In the genomic region with DNA sequence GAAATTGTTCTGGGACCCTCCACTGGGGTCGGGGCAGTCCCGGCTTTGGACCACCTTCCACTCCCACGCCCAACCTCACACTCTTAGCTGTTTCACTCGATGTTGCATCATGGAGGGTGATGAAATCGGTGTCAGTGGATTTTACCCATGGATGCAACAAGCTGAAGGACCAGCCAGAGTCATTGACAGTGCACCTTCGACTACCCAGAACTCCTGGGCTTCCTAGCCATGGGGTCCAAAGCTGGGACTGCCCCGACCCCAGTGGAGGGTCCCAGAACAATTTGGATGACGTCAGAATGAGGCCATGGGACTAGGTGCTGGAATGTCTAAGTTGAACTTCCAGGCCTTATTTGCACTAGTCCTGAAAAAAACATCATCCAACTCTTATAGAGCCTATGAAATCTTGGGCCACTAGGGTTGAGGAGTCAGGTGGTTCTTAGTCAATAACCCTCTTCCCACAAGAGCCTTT, we compare ENCODE assay signal across 2 cellular contexts.
TF ChIP-seq lines count a peak whose summit lies in the region.

No MANE protein-coding gene starts in this region.

TF ChIP-seq in IMR-90, 13 proteins besides CTCF, POLR2A, EP300 and RAD21:
- no peak for TF ChIP-seq NFE2L2 (IDR thresholded peaks at IDR 0.05; ENCODE audit: low read depth, low read length)
- TF ChIP-seq CEBPB (IDR thresholded peaks at IDR 0.05; ENCODE audit: low read depth, low read length) = peak; percentile 64
- no peak for TF ChIP-seq MAZ (IDR thresholded peaks at IDR 0.05; ENCODE audit: borderline replicate concordance, low read depth, low read length)
TF ChIP-seq in IMR-90: peak in this region for 1.

TF ChIP-seq in liver, 16 proteins besides CTCF, POLR2A, EP300 and RAD21:
- TF ChIP-seq, protein P1, sequence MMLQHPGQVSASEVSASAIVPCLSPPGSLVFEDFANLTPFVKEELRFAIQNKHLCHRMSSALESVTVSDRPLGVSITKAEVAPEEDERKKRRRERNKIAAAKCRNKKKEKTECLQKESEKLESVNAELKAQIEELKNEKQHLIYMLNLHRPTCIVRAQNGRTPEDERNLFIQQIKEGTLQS (IDR thresholded peaks at IDR 0.05) = peak; percentile 65
- TF ChIP-seq FOXA1 (IDR thresholded peaks at IDR 0.05) = no peak
- no peak for TF ChIP-seq RXRA (IDR thresholded peaks at IDR 0.05)
- TF ChIP-seq GABPA (IDR thresholded peaks at IDR 0.05 in 1 of 2, conservative IDR thresholded peaks at IDR 0.05 in 1 of 2) = no peak
- no peak for TF ChIP-seq FOXA2 (IDR thresholded peaks at IDR 0.05)
- TF ChIP-seq, protein P2, sequence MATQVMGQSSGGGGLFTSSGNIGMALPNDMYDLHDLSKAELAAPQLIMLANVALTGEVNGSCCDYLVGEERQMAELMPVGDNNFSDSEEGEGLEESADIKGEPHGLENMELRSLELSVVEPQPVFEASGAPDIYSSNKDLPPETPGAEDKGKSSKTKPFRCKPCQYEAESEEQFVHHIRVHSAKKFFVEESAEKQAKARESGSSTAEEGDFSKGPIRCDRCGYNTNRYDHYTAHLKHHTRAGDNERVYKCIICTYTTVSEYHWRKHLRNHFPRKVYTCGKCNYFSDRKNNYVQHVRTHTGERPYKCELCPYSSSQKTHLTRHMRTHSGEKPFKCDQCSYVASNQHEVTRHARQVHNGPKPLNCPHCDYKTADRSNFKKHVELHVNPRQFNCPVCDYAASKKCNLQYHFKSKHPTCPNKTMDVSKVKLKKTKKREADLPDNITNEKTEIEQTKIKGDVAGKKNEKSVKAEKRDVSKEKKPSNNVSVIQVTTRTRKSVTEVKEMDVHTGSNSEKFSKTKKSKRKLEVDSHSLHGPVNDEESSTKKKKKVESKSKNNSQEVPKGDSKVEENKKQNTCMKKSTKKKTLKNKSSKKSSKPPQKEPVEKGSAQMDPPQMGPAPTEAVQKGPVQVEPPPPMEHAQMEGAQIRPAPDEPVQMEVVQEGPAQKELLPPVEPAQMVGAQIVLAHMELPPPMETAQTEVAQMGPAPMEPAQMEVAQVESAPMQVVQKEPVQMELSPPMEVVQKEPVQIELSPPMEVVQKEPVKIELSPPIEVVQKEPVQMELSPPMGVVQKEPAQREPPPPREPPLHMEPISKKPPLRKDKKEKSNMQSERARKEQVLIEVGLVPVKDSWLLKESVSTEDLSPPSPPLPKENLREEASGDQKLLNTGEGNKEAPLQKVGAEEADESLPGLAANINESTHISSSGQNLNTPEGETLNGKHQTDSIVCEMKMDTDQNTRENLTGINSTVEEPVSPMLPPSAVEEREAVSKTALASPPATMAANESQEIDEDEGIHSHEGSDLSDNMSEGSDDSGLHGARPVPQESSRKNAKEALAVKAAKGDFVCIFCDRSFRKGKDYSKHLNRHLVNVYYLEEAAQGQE (IDR thresholded peaks at IDR 0.05) = no peak
